11 cellular contexts compared by ENCODE assay signal in the genomic region with DNA sequence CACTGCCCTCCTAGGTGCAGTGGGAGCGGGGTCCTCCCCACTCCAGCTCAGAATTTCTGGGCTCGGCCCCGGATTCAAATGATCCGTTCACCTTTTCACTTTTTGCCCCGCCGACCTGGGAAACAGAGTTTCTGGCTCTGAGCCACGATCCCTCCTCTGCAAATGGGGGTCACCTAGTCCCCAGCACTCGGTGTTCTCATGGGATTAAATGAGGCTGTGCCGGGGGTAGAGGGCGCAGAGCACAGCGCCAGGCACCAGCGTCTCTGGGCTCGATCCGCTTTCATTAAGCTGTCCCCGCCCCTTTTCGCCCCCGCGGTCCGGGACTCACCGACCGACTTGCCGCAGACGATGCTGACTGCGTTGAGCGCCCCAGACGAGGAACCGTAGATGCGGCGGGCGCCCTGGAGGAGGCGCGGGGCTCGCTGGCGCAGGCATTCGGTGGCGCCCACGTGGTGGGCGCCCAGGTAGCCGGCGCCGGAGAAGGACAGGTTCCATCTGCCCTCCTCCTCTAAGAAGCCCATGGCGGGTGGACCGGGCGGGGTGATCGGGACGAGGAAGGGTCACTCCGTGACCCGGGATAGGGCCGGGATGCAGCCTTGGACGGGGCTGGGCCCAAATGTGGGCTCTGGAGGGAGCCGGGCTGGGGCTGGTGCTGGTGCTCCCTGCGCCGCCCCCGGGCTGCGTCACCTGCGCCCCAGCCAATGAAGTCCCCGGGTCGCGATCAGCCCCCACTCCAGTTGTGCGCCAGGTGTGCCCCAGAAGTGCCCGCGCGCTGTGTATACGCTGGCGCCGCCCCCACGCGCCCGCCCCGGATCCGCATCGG. TPM values are rescaled to one million over a fixed set of nuclear protein-coding genes. Genes with fewer than 3 reads are reported as not detected.
DNase-seq lines count a peak whose midpoint lies in the region; ATAC-seq and TF ChIP-seq lines count a peak whose summit lies in the region.
"Had no signal": no experiment of that assay in that cellular context is flagged by ENCODE, and none has a peak within 500 bp of the region (broad histone marks: within the 10 kb centered on the region; RNA-seq: fewer than 3 reads in every experiment).

A gene with protein sequence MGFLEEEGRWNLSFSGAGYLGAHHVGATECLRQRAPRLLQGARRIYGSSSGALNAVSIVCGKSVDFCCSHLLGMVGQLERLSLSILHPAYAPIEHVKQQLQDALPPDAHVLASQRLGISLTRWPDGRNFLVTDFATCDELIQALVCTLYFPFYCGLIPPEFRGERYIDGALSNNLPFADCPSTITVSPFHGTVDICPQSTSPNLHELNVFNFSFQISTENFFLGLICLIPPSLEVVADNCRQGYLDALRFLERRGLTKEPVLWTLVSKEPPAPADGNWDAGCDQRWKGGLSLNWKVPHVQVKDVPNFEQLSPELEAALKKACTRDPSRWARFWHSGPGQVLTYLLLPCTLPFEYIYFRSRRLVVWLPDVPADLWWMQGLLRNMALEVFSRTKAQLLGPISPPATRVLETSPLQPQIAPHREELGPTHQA (minus strand): TSS at position 654 of the 823 bp plus-strand sequence. CDS start 133 bp downstream, at position 521.

- POLR2A ChIA-PET in HEK293 (lab: Yijun Ruan, JAX): interaction anchor here (0.5 kb wide), 1 partner anchor 33 kb away, joined by 3 read pairs; no protein-coding TSS in a partner anchor

- H3K27ac ChIP-seq in HEK293 (ENCODE audit: extremely low read depth, low read depth, low read length) (no peak within 1 kb of the TSS), ectodermal cell (ENCODE audit: insufficient read depth, low read depth, low read length, poor library complexity, severe bottlenecking) (no peak within 1 kb of the TSS)
- H3K27ac ChIP-seq: PC-9 had no signal

- no peak for TF ChIP-seq CTCF in HEK293 (tag by site-specific recombination; IDR thresholded peaks at IDR 0.05)

- WGBS in ectodermal cell, 2 experiments: 2 to 3% methylated on average over 72 of the region's 72 CpGs

- CTCF ChIA-PET in HEK293 (lab: Yijun Ruan, JAX): interaction anchor here (1.0 to 1.7 kb wide), 3 partner anchors 9 to 23 kb away, joined by 4 to 10 read pairs (median 7); no protein-coding TSS in a partner anchor

- H3K4me3 ChIP-seq in HEK293 (ENCODE audit: low read depth, low read length): no peak within 1 kb of the TSS
- peak within 1 kb of the TSS; percentile 13 for H3K4me3 ChIP-seq in ectodermal cell (ENCODE audit: insufficient read depth, low read depth, low read length)
- H3K4me3 ChIP-seq: PC-9 had no signal

- H3K36me3 ChIP-seq in HEK293 (ENCODE audit: control insufficient read depth in 2 of 2, insufficient read depth in 1 of 2, low read length in 2 of 2) (no peaks in the 10 kb centered on the region), ectodermal cell (ENCODE audit: control insufficient read depth, insufficient read depth, low read length) (no peaks in the 10 kb centered on the region)

- intact Hi-C loops in posterior vena cava (cut with DNase I): no loop called here

- no peak for ATAC-seq in HG02610 (IDR thresholded peaks at IDR 0.05; ENCODE audit: unreplicated experiment)

- DNase-seq in CD1c-positive myeloid dendritic cell (ENCODE audit: extremely low spot score) (peak; percentile 39), posterior vena cava (ENCODE audit: low spot score) (peak; percentile 70), KG1 (lab: John Stamatoyannopoulos, UW) (no peak), inferior parietal cortex (ENCODE audit: extremely low spot score) (no peak), cerebellar cortex (ENCODE audit: low spot score) (no peak)
- DNase-seq: PC-9 had no signal

- H3K9me3 ChIP-seq in HEK293 (ENCODE audit: control insufficient read depth, insufficient read depth, low read depth, low read length): no peaks in the 10 kb centered on the region
- H3K9me3 ChIP-seq in ectodermal cell (ENCODE audit: control insufficient read depth, low read length): no peaks in the 10 kb centered on the region

- peaks cover 47% of the 10 kb centered on the region for H3K27me3 ChIP-seq in ectodermal cell (ENCODE audit: control insufficient read depth, insufficient read depth, low read length, poor library complexity, severe bottlenecking)

- H3K4me1 ChIP-seq in HEK293 (ENCODE audit: control insufficient read depth, insufficient read depth, low read length) (no peaks in the 10 kb centered on the region; the same call in 1 of the 2 replicates), ectodermal cell (ENCODE audit: control insufficient read depth, insufficient read depth, low read length) (no peaks in the 10 kb centered on the region)

TF ChIP-seq in HEK293, 187 proteins besides CTCF, POLR2A, EP300 and RAD21 (continues in another document):
- no peak for TF ChIP-seq ZNF10 (tag by site-specific recombination; IDR thresholded peaks at IDR 0.05)
- TF ChIP-seq, protein P1, sequence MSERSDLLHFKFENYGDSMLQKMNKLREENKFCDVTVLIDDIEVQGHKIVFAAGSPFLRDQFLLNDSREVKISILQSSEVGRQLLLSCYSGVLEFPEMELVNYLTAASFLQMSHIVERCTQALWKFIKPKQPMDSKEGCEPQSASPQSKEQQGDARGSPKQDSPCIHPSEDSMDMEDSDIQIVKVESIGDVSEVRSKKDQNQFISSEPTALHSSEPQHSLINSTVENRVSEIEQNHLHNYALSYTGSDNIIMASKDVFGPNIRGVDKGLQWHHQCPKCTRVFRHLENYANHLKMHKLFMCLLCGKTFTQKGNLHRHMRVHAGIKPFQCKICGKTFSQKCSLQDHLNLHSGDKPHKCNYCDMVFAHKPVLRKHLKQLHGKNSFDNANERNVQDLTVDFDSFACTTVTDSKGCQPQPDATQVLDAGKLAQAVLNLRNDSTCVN (tag by site-specific recombination; optimal IDR thresholded peaks at IDR 0.05): peak; percentile 9
- no peak for TF ChIP-seq BCL11B (tag by site-specific recombination; IDR thresholded peaks at IDR 0.05; ENCODE audit: low read depth)
- no peak for TF ChIP-seq ZNF768 (tag by site-specific recombination; IDR thresholded peaks at IDR 0.05)
- no peak for TF ChIP-seq ZNF248 (tag by site-specific recombination; IDR thresholded peaks at IDR 0.05)
- no peak for TF ChIP-seq ZBTB7A (tag by site-specific recombination; IDR thresholded peaks at IDR 0.05; ENCODE audit: low read depth)
- TF ChIP-seq GLIS1 (tag by site-specific recombination; IDR thresholded peaks at IDR 0.05): peak; percentile 23; the same call in 1 of the 2 replicates
- TF ChIP-seq PATZ1 (tag by site-specific recombination; IDR thresholded peaks at IDR 0.05): peak; percentile 30; the same call in 1 of the 2 replicates
- TF ChIP-seq ZNF580 (tag by site-specific recombination; IDR thresholded peaks at IDR 0.05): no peak
- TF ChIP-seq ZNF837 (tag by site-specific recombination; IDR thresholded peaks at IDR 0.05): no peak
- TF ChIP-seq, protein P2, sequence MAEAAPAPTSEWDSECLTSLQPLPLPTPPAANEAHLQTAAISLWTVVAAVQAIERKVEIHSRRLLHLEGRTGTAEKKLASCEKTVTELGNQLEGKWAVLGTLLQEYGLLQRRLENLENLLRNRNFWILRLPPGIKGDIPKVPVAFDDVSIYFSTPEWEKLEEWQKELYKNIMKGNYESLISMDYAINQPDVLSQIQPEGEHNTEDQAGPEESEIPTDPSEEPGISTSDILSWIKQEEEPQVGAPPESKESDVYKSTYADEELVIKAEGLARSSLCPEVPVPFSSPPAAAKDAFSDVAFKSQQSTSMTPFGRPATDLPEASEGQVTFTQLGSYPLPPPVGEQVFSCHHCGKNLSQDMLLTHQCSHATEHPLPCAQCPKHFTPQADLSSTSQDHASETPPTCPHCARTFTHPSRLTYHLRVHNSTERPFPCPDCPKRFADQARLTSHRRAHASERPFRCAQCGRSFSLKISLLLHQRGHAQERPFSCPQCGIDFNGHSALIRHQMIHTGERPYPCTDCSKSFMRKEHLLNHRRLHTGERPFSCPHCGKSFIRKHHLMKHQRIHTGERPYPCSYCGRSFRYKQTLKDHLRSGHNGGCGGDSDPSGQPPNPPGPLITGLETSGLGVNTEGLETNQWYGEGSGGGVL (tag by site-specific recombination; IDR thresholded peaks at IDR 0.05): no peak
- TF ChIP-seq ZNF785 (tag by site-specific recombination; IDR thresholded peaks at IDR 0.05): no peak
- peak; percentile 29; the same call in 1 of the 2 replicates for TF ChIP-seq ZBTB8A (tag by site-specific recombination; IDR thresholded peaks at IDR 0.05)
- TF ChIP-seq ZBTB17 (tag by site-specific recombination; IDR thresholded peaks at IDR 0.05): peak; percentile 87
- TF ChIP-seq ZNF596 (tag by site-specific recombination; IDR thresholded peaks at IDR 0.05): no peak
- no peak for TF ChIP-seq KLF10 (tag by site-specific recombination; IDR thresholded peaks at IDR 0.05)
- no peak for TF ChIP-seq ZNF354C (tag by site-specific recombination; IDR thresholded peaks at IDR 0.05; ENCODE audit: borderline replicate concordance, low read depth)
- no peak for TF ChIP-seq ZNF610 (tag by site-specific recombination; IDR thresholded peaks at IDR 0.05; ENCODE audit: borderline replicate concordance)
- no peak for TF ChIP-seq ZNF521 (tag by site-specific recombination; IDR thresholded peaks at IDR 0.05)
- no peak for TF ChIP-seq SCRT1 (tag by site-specific recombination; IDR thresholded peaks at IDR 0.05; ENCODE audit: borderline replicate concordance)
- TF ChIP-seq ZFP3 (tag by site-specific recombination; IDR thresholded peaks at IDR 0.05; ENCODE audit: low read depth): no peak

RNA-seq across cellular contexts. Expression of the gene that starts here (rescaled TPM):
- polyA plus RNA-seq in ectodermal cell (2013, experiment 1 of 4): 0.15 TPM
- 0.09 TPM for polyA plus RNA-seq in ectodermal cell (2013, experiment 2 of 4)
- not detected for polyA plus RNA-seq in ectodermal cell (2013, experiment 3 of 4)
- not detected for polyA plus RNA-seq in ectodermal cell (2013, experiment 4 of 4)
- not detected for total RNA-seq in posterior vena cava
- total RNA-seq: activated CD8-positive, alpha-beta memory T cell treated with anti-CD3 and anti-CD28 coated beads for 36 hours; PC-9 had no signal
- polyA plus RNA-seq: IgD-negative memory B cell had no signal

Comparison
In these comparisons a context has a peak if more than half of its experiments do, and no peak if none do; other contexts are left out.
1. Peak in DNase-seq in posterior vena cava; RNA of the gene not detected or under 1 TPM.